ENCODE assay signal across 3 cellular contexts in genomic region chr5:42036379-42036778, GRCh38.
"Had no signal": no experiment of that assay in that cellular context is flagged by ENCODE, and none has a peak within 500 bp of the region (broad histone marks: within the 10 kb centered on the region; RNA-seq: fewer than 3 reads in every experiment).

No MANE protein-coding gene starts in this region.

- H3K4me3 ChIP-seq: GM12878 had no signal

- ATAC-seq: GM12878 had no signal

- DNase-seq: GDM1, GF-D8 had no signal
